Comparison of ENCODE assay signal across 8 cellular contexts in the genomic region with DNA sequence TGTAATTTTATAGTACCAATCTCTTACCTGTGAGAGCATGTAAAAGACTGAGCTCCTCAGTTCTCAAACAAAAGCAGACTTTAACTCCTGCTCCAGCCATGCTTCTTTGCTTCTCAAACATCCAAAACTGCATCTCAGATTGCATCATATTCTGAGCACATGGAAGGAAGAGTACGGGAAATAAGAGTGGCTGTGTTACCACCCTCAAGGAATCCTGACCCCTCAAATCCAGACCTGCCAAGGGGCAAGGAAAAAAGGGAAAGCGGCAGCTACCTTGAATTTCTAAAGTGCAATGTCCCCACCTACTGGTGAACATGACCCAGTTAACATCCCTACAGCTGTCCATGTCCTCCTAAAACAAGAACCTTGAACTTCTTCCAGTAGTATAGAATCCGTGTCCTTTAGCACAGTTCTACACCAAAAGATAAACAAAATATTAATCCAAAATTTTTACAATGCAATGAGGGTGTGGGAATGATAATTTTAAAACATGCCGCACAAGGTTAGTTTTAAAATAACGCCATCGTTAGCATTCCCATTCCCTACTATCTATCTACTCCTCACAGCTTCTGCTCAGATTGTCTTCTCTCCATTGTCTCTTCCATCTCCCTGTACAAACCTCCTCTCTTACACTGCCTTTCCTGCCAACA. TPM values are rescaled to one million over a fixed set of nuclear protein-coding genes. Genes with fewer than 3 reads are reported as not detected.
DNase-seq lines count a peak whose midpoint lies in the region; ATAC-seq and TF ChIP-seq lines count a peak whose summit lies in the region.

No MANE protein-coding gene starts in this region.

- no peaks in the 10 kb centered on the region for H3K27me3 ChIP-seq in NT2/D1 (ENCODE audit: insufficient read depth, insufficient read length)

- in situ Hi-C loops in Caki2 (cut with HindIII; ENCODE audit: low pct_unique_long_range_greater_than_20kb, low sequenced_read_pairs), result no loop called here
- in situ Hi-C loops in astrocyte of the spinal cord (cut with HindIII; ENCODE audit: low sequenced_read_pairs), result no loop called here

- TF ChIP-seq CTCF in HFF-Myc (IDR thresholded peaks at IDR 0.05; ENCODE audit: low read depth, low read length, missing control alignments) (peak; percentile 63), astrocyte of the spinal cord (IDR thresholded peaks at IDR 0.05; ENCODE audit: low read depth, low read length) (peak; percentile 74)

- no peak overlapping the region for H3K4me3 ChIP-seq in HFF-Myc (replicated peaks; ENCODE audit: low read depth, low read length)
- H3K4me3 ChIP-seq in NT2/D1 (ENCODE audit: insufficient read length, low read depth), result no peak overlapping the region
- no peak overlapping the region for H3K4me3 ChIP-seq in astrocyte of the spinal cord (ENCODE audit: low read depth, low read length)
- no peak overlapping the region for H3K4me3 ChIP-seq in skeletal muscle cell (ENCODE audit: low read depth, low read length)

- H3K36me3 ChIP-seq in NT2/D1 (ENCODE audit: insufficient read depth, insufficient read length, low read length), result no peaks in the 10 kb centered on the region

- H3K9ac ChIP-seq in NT2/D1 (ENCODE audit: insufficient read length, low read depth), result no peak overlapping the region

- peak; percentile 44 for DNase-seq in Caki2 (ENCODE audit: low read depth)
- DNase-seq in HFF-Myc (ENCODE audit: extremely low read depth, low read depth), result peak; percentile 33
- DNase-seq in NT2/D1 (ENCODE audit: low read depth, low spot score), result peak; percentile 49
- peak; percentile 66 for DNase-seq in astrocyte of the spinal cord (ENCODE audit: low read depth, low spot score)
- peak; percentile 29 to 63 for DNase-seq in hippocampal formation (lab: John Stamatoyannopoulos, UW)
- DNase-seq in skeletal muscle cell (ENCODE audit: low read depth), result peak; percentile 13
- DNase-seq in activated CD4-positive, CD25-positive, alpha-beta regulatory T cell (lab: John Stamatoyannopoulos, UW), result no peak

- no peak for ATAC-seq in GM21737 (IDR thresholded peaks at IDR 0.05; ENCODE audit: unreplicated experiment)

- no peaks in the 10 kb centered on the region for H3K9me3 ChIP-seq in NT2/D1 (ENCODE audit: insufficient read depth, low read length)

- no peaks in the 10 kb centered on the region for H3K4me1 ChIP-seq in NT2/D1 (ENCODE audit: insufficient read depth, insufficient read length)

RNA-seq across cellular contexts. Expression of gene HLA-DQB1, which starts 34.1 kb away (rescaled TPM):
- total RNA-seq in Caki2 (2014; rRNA removed; shearing (Covaris generic); ENCODE audit: low replicate concordance), result not detected in 2 replicates

RNA-seq across cellular contexts. Expression of gene HLA-DQA2, which starts 40.7 kb away (rescaled TPM):
- total RNA-seq in Caki2 (2014; rRNA removed; shearing (Covaris generic); ENCODE audit: low replicate concordance), result not detected in 2 replicates

Comparison
In these comparisons a context has a peak if more than half of its experiments do, and no peak if none do; other contexts are left out.
1. DNase-seq: peak in Caki2 (single experiment), HFF-Myc (single experiment), NT2/D1 (single experiment), astrocyte of the spinal cord (single experiment), hippocampal formation (2 of 2) and skeletal muscle cell (single experiment); none in activated CD4-positive, CD25-positive, alpha-beta regulatory T cell (0 of 4).